Comparison of ENCODE assay signal across 16 cellular contexts in the genomic region with DNA sequence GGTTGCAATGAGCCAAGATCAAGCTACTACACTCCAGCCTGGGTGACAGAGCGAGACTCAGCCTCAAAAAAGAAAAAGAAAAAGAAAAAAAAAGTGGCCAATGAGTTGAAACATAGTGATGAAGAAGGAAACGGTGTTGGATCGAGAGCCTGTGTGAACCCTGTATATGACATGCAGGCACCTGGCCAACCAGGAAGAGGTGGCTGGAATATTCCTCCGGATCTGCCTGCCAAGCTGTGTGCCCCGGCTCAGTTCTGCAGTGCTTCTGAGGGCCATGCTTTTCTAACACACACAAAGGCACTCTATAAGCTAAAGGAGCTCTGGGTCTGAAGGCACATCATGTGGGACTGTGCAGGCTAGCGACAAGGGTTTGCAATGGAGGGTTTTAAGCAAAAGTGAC. TPM values are rescaled to one million over a fixed set of nuclear protein-coding genes. Genes with fewer than 3 reads are reported as not detected.
A peak's percentile ranks its signal among the peaks of the same experiment; 100 is the strongest.
DNase-seq lines count a peak whose midpoint lies in the region; ATAC-seq and TF ChIP-seq lines count a peak whose summit lies in the region.
"Had no signal": no experiment of that assay in that cellular context is flagged by ENCODE, and none has a peak within 500 bp of the region (broad histone marks: within the 10 kb centered on the region; RNA-seq: fewer than 3 reads in every experiment).

No MANE protein-coding gene starts in this region.

- TF ChIP-seq POLR2A in body of pancreas (IDR thresholded peaks at IDR 0.05) = peak in 2 of 3 donors; percentile 8 to 24
- TF ChIP-seq POLR2A in transverse colon (IDR thresholded peaks at IDR 0.05) = no peak

- H3K9ac ChIP-seq in liver (ENCODE audit: low read depth in 1 of 2, low read length in 2 of 2) = no peak overlapping the region

- intact Hi-C loops in body of pancreas (cut with DNase I) = no loop called here
- intact Hi-C loops in transverse colon (cut with DNase I; ENCODE audit: low total_unique reads) = no loop called here
- intact Hi-C loops in left ventricle myocardium inferior (cut with micrococcal nuclease) = no loop called here

- H3K27ac ChIP-seq in body of pancreas (peak overlapping the region; percentile 85 to 98 (median 94)), liver (ENCODE audit: low read depth in 1 of 2, low read length in 2 of 2) (peak overlapping the region; percentile 58 to 62), transverse colon (peak overlapping the region; percentile 72 to 81 (median 76)), left ventricle myocardium inferior (replicated peaks) (no peak overlapping the region)
- H3K27ac ChIP-seq: cardiac muscle cell had no signal

- TF ChIP-seq RAD21 in liver (IDR thresholded peaks at IDR 0.05) = no peak

- H3K4me3 ChIP-seq in body of pancreas (no peak overlapping the region), liver (ENCODE audit: low read depth in 1 of 3, low read length in 3 of 3) (no peak overlapping the region), transverse colon (no peak overlapping the region), left ventricle myocardium inferior (no peak overlapping the region)
- H3K4me3 ChIP-seq: cardiac muscle cell had no signal

- 20 to 27% methylated on average over 6 of the region's 6 CpGs for WGBS in body of pancreas, 2 donors
- WGBS in liver = 38% methylated on average over 6 of the region's 6 CpGs
- WGBS in transverse colon (ENCODE audit: low coverage in 1 of 2), 2 donors = 53% methylated on average over 6 of the region's 6 CpGs; no CpG with 5 or more reads in 1 of the 2 donors

- H3K4me1 ChIP-seq in body of pancreas = peaks cover 74% of the 10 kb centered on the region
- H3K4me1 ChIP-seq in liver (ENCODE audit: control insufficient read depth in 4 of 4, insufficient read depth in 4 of 4, low read length in 3 of 4) = peaks cover 3 to 49% (median 48%) of the 10 kb centered on the region in 4 donors
- H3K4me1 ChIP-seq in transverse colon = peaks cover 0 to 50% (median 22%) of the 10 kb centered on the region in 4 donors
- peaks cover 21% of the 10 kb centered on the region for H3K4me1 ChIP-seq in left ventricle myocardium inferior

- TF ChIP-seq CTCF in body of pancreas (IDR thresholded peaks at IDR 0.05) = no peak
- TF ChIP-seq CTCF in liver (IDR thresholded peaks at IDR 0.05; ENCODE audit: low read depth, low read length, missing input control) = no peak
- TF ChIP-seq CTCF in transverse colon (IDR thresholded peaks at IDR 0.05) = no peak
- TF ChIP-seq CTCF in left ventricle myocardium inferior (IDR thresholded peaks at IDR 0.05; ENCODE audit: borderline replicate concordance) = no peak

- DNase-seq in HT-29 (ENCODE audit: low spot score) (peak; percentile 48), body of pancreas (peak; percentile 94 to 97 (median 96)), transverse colon (peak; percentile 88), left ventricle myocardium inferior (no peak), NCI-H2107 treated with DMSO at 0.1 percent for 48 hours (lab: John Stamatoyannopoulos, UW; ENCODE audit: unreplicated experiment) (no peak)
- DNase-seq: activated CD4-positive, alpha-beta T cell treated with anti-CD3 and anti-CD28 coated beads, Interleukin-2, amount 50 U/mL, for 1 hour; activated T-cell treated with anti-CD3 and anti-CD28 coated beads, Interleukin-2, amount 50 U/mL, for 4 hours; effector memory CD4-positive, alpha-beta T cell; left cardiac atrium; naive B cell had no signal

- H3K27me3 ChIP-seq in body of pancreas (no peaks in the 10 kb centered on the region), liver (ENCODE audit: control insufficient read depth in 4 of 4, insufficient read depth in 4 of 4, low read length in 3 of 4) (no peaks in the 10 kb centered on the region), transverse colon (no peaks in the 10 kb centered on the region), left ventricle myocardium inferior (ENCODE audit: low read depth) (no peaks in the 10 kb centered on the region)
- H3K27me3 ChIP-seq: cardiac muscle cell had no signal

- ATAC-seq in body of pancreas (peak; percentile 31), HG03196 (IDR thresholded peaks at IDR 0.05; ENCODE audit: unreplicated experiment) (no peak)
- ATAC-seq: activated T-cell treated with anti-CD3 and anti-CD28 coated beads, Interleukin-2, amount 50 U/mL, for 4 hours; left cardiac atrium had no signal

- TF ChIP-seq EP300 in transverse colon (IDR thresholded peaks at IDR 0.05; ENCODE audit: low read depth) = no peak

- H3K36me3 ChIP-seq in body of pancreas (replicated peaks in 1 of 2; ENCODE audit: insufficient read depth in 1 of 2, low read depth in 2 of 2) = no peaks in the 10 kb centered on the region
- no peaks in the 10 kb centered on the region for H3K36me3 ChIP-seq in liver (ENCODE audit: control insufficient read depth in 4 of 4, insufficient read depth in 3 of 4, low read depth in 1 of 4, low read length in 3 of 4)
- no peaks in the 10 kb centered on the region for H3K36me3 ChIP-seq in transverse colon
- H3K36me3 ChIP-seq in left ventricle myocardium inferior = no peaks in the 10 kb centered on the region
- H3K36me3 ChIP-seq: cardiac muscle cell had no signal

- H3K9me3 ChIP-seq in body of pancreas = no peaks in the 10 kb centered on the region
- H3K9me3 ChIP-seq in liver (ENCODE audit: control insufficient read depth in 4 of 4, low read length in 3 of 4) = no peaks in the 10 kb centered on the region
- no peaks in the 10 kb centered on the region for H3K9me3 ChIP-seq in transverse colon
- H3K9me3 ChIP-seq in left ventricle myocardium inferior (replicated peaks) = no peaks in the 10 kb centered on the region

- in situ Hi-C loops in transverse colon (cut with MboI; ENCODE audit: low pct_ligation_motif_present in 1 of 4, low pct_unique_long_range_greater_than_20kb in 1 of 4, low sequenced_read_pairs in 3 of 4) = no loop called here

TF ChIP-seq in liver, 16 proteins besides CTCF, POLR2A, EP300 and RAD21:
- TF ChIP-seq RXRA (IDR thresholded peaks at IDR 0.05) (peak; percentile 15 to 24), HNF4A (conservative IDR thresholded peaks at IDR 0.05) (no peak)
- TF ChIP-seq, protein P1, sequence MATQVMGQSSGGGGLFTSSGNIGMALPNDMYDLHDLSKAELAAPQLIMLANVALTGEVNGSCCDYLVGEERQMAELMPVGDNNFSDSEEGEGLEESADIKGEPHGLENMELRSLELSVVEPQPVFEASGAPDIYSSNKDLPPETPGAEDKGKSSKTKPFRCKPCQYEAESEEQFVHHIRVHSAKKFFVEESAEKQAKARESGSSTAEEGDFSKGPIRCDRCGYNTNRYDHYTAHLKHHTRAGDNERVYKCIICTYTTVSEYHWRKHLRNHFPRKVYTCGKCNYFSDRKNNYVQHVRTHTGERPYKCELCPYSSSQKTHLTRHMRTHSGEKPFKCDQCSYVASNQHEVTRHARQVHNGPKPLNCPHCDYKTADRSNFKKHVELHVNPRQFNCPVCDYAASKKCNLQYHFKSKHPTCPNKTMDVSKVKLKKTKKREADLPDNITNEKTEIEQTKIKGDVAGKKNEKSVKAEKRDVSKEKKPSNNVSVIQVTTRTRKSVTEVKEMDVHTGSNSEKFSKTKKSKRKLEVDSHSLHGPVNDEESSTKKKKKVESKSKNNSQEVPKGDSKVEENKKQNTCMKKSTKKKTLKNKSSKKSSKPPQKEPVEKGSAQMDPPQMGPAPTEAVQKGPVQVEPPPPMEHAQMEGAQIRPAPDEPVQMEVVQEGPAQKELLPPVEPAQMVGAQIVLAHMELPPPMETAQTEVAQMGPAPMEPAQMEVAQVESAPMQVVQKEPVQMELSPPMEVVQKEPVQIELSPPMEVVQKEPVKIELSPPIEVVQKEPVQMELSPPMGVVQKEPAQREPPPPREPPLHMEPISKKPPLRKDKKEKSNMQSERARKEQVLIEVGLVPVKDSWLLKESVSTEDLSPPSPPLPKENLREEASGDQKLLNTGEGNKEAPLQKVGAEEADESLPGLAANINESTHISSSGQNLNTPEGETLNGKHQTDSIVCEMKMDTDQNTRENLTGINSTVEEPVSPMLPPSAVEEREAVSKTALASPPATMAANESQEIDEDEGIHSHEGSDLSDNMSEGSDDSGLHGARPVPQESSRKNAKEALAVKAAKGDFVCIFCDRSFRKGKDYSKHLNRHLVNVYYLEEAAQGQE (IDR thresholded peaks at IDR 0.05) = peak; percentile 11

RNA-seq across cellular contexts. Expression of gene ZNF444, which starts 3.7 kb away (rescaled TPM):
- total RNA-seq in HT-29 (2014; rRNA removed; shearing (Covaris generic)) = 73.7 and 112 TPM in 2 replicates
- total RNA-seq in body of pancreas = 10 to 100 TPM; 50.3 to 95.9 TPM
- 10 to 100 TPM; 16.0 to 26.1 TPM for total RNA-seq in liver
- 10 to 100 TPM in 1 of 2 donors, 1 to 10 TPM in 1; 6.1 to 30.4 TPM for polyA plus RNA-seq in liver
- total RNA-seq in transverse colon = 100 to 1,000 TPM in 1 of 4 donors, 10 to 100 TPM in 3; 20.7 to 148 (median 39.2) TPM
- 19.2 TPM for total RNA-seq in left ventricle myocardium inferior

RNA-seq across cellular contexts. Expression of gene ZNF787, which starts 16.3 kb away (rescaled TPM):
- total RNA-seq in HT-29 (2014; rRNA removed; shearing (Covaris generic)) = 186 and 208 TPM in 2 replicates
- 10 to 100 TPM; 12.7 to 21.1 TPM for total RNA-seq in body of pancreas
- 10 to 100 TPM; 17.6 to 23.6 TPM for total RNA-seq in liver
- polyA plus RNA-seq in liver = 10 to 100 TPM in 1 of 2 donors, 1 to 10 TPM in 1; 2.9 to 20.1 TPM
- total RNA-seq in transverse colon = 10 to 100 TPM; 24.9 to 53.1 (median 27.4) TPM
- 31.8 TPM for total RNA-seq in left ventricle myocardium inferior

RNA-seq across cellular contexts. Expression of gene GALP, which starts 38.4 kb away (rescaled TPM):
- total RNA-seq in HT-29 (2014; rRNA removed; shearing (Covaris generic)) = not detected in 2 replicates
- total RNA-seq in body of pancreas (not detected), liver (not detected), transverse colon (not detected), left ventricle myocardium inferior (not detected)
- polyA plus RNA-seq in liver = under 1 TPM; 0.08 to 0.63 TPM
- total RNA-seq: activated T-cell treated with anti-CD3 and anti-CD28 coated beads, Interleukin-2, amount 50 U/mL, for 4 hours; left cardiac atrium; renal cortical epithelial cell; SK-MEL-5 had no signal
- polyA plus RNA-seq: BJ, cardiac muscle cell had no signal

Comparison
In these comparisons a context has a peak if more than half of its experiments do, and no peak if none do; other contexts are left out.
1. DNase-seq: peak in HT-29 (single experiment), body of pancreas (4 of 4) and transverse colon (single experiment); none in left ventricle myocardium inferior (single experiment) and NCI-H2107 treated with DMSO at 0.1 percent for 48 hours (single experiment).